10 cellular contexts compared by ENCODE assay signal in the genomic region with DNA sequence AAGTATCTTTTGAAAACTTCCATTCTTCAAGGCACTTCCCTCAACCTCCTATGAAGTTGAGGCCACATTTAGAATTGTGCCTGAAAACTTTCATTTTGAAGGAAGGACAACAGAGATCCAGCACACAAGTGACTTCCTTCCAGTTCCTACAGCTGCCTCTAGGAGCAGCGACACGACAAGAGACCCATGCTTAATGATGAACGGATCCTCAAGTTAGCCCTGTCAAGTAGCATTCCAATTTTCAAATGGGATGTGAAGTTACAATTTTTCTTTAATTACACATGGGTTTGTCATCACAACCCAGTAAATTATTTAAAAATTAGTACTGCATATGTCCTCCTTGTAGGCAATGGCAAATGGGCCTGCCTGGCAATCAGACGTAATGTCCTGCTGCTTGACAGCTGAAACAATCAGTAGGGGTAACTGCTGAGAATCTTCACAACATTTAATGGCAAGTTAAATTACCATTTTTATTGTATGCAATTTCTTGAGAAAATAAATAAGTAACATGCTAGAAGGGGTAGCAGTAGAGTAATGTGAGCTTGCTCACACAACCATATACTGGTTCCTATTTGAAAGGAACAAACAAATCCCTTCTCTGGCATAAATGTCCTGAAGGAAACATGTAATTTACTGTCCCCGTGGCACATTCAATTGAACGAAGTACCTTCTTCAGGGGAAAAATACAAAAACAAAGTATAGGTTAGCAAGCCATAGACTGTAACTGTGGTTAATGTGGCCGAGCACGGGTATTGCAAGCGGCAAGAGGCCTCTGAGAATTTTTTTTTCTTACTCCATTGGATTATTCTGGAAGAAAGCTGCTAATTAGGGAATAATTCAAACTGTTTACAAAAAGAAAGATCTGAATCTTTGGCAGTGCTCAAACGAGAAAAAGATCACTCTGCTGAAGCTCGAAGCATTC.
DNase-seq lines count a peak whose midpoint lies in the region; ATAC-seq and TF ChIP-seq lines count a peak whose summit lies in the region.
"Had no signal": no experiment of that assay in that cellular context is flagged by ENCODE, and none has a peak within 500 bp of the region (broad histone marks: within the 10 kb centered on the region; RNA-seq: fewer than 3 reads in every experiment).

No MANE protein-coding gene starts in this region.

- DNase-seq in CD4-positive, alpha-beta T cell: no peak
- DNase-seq in HFF-Myc (ENCODE audit: extremely low read depth, low read depth) (no peak), kidney tubule cell (ENCODE audit: low spot score) (peak; percentile 19), substantia nigra (lab: John Stamatoyannopoulos, UW) (no peak), occipital lobe (lab: John Stamatoyannopoulos, UW) (no peak)
- DNase-seq in NK-92 treated with Interleukin-12 subunit alpha and Interleukin-12 subunit beta, amount 100 ng/mL, for 24 hours (lab: John Stamatoyannopoulos, UW): no peak
- DNase-seq: NCI-H748 treated with DMSO at 0.1 percent for 48 hours, ovary had no signal

- no peaks in the 10 kb centered on the region for H3K4me1 Mint-ChIP-seq in CD4-positive, alpha-beta T cell (ENCODE audit: low read depth)

- H3K27ac ChIP-seq in CD4-positive, alpha-beta T cell (ENCODE audit: low read depth, low read length): no peak overlapping the region
- H3K27ac ChIP-seq in VCaP (peak overlapping the region; percentile 64), substantia nigra (ENCODE audit: low read depth, low read length, poor library complexity, severe bottlenecking) (no peak overlapping the region)
- H3K27ac ChIP-seq: ovary had no signal

- H3K36me3 Mint-ChIP-seq in CD4-positive, alpha-beta T cell (ENCODE audit: low read depth): no peaks in the 10 kb centered on the region

- H3K9me3 Mint-ChIP-seq in CD4-positive, alpha-beta T cell: no peaks in the 10 kb centered on the region

- POLR2A ChIA-PET in CD4-positive, alpha-beta T cell (lab: Charles Lee): no interaction called here

- intact Hi-C loops in CD4-positive, alpha-beta T cell (cut with DNase I, micrococcal nuclease): no loop called here

- H3K4me3 Mint-ChIP-seq in CD4-positive, alpha-beta T cell: no peak overlapping the region

- H3K27me3 ChIP-seq in CD4-positive, alpha-beta T cell (ENCODE audit: control insufficient read depth, insufficient read depth, low read length): no peaks in the 10 kb centered on the region
- H3K27me3 ChIP-seq: ovary had no signal

- H3K27ac Mint-ChIP-seq in CD4-positive, alpha-beta T cell: no peak overlapping the region

- no peaks in the 10 kb centered on the region for H3K27me3 Mint-ChIP-seq in CD4-positive, alpha-beta T cell

- no peaks in the 10 kb centered on the region for H3K9me3 ChIP-seq in CD4-positive, alpha-beta T cell (ENCODE audit: control insufficient read depth, low read length)
- H3K9me3 ChIP-seq: ovary had no signal

- H3K4me3 ChIP-seq in HFF-Myc (replicated peaks; ENCODE audit: low read depth, low read length): no peak overlapping the region
- H3K4me3 ChIP-seq: ovary had no signal

- ATAC-seq in CD4-positive, alpha-beta T cell (ENCODE audit: poor library complexity): no peak
- ATAC-seq in HG02610 (IDR thresholded peaks at IDR 0.05; ENCODE audit: unreplicated experiment): no peak

- TF ChIP-seq CTCF in CD4-positive, alpha-beta T cell (IDR thresholded peaks at IDR 0.05): peak; percentile 16
- TF ChIP-seq CTCF in HFF-Myc (IDR thresholded peaks at IDR 0.05; ENCODE audit: low read depth, low read length, missing control alignments) (peak; percentile 41), VCaP (conservative IDR thresholded peaks at IDR 0.05) (peak; percentile 47)

- CTCF ChIA-PET in CD4-positive, alpha-beta T cell (lab: Charles Lee): no interaction called here
